9 cellular contexts compared by ENCODE assay signal in the genomic region with DNA sequence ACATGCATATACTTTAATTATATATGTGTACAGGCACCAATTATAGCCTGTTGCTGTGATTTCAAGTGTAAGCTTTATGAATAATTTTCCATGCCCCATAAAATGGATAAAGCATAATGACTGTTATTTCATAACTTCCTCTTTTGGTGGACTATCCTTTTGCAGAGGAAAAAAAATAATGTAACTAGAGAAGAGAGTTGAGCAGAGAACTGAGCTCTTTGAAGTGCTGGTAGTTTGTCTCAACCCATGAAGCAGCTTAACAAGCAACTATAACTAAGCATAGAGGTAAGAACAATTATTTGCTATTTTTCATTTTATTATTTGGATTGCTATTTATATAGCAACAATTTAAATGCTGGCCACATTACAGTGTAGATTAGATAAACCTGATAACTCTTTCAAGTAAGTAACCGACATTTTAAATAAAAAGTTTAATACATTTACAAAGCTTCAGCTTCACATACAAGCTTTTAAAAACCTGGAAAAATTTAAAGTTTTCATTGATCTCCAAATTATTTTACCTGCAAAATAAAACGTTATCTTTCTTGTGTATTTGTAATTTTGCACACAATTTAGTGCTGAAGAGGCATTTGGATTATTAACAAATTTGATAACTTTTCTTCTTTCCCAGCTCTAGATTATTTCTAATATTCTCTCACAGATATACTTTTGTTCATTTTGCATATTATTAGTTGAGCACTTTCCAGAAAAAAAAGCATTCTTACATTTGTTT. TPM values are rescaled to one million over a fixed set of nuclear protein-coding genes. Genes with fewer than 3 reads are reported as not detected.
DNase-seq lines count a peak whose midpoint lies in the region; ATAC-seq and TF ChIP-seq lines count a peak whose summit lies in the region.
"Had no signal": no experiment of that assay in that cellular context is flagged by ENCODE, and none has a peak within 500 bp of the region (broad histone marks: within the 10 kb centered on the region; RNA-seq: fewer than 3 reads in every experiment).

No MANE protein-coding gene starts in this region.

- no peak for DNase-seq in activated T-cell treated with anti-CD3 and anti-CD28 coated beads, Interleukin-2, amount 50 U/mL, for 24 hours
- no peak for DNase-seq in activated T-cell treated with anti-CD3 and anti-CD28 coated beads, Interleukin-2, amount 50 U/mL, for 48 hours
- DNase-seq in activated B cell treated with CpG ODN at 0.5 μM for 24 hours (no peak), stomach (no peak), NCI-H510A treated with DMSO at 0.1 percent for 48 hours (lab: John Stamatoyannopoulos, UW) (no peak), DMS114 treated with DMSO at 0.1 percent for 48 hours (lab: John Stamatoyannopoulos, UW; ENCODE audit: unreplicated experiment) (no peak)
- DNase-seq: HCEC 1CT had no signal

- no peak for TF ChIP-seq EP300 in stomach (IDR thresholded peaks at IDR 0.05)

- H3K27ac ChIP-seq in stomach, result peak overlapping the region in 4 of 5 donors; percentile 57 to 74 (median 66)

- no peaks in the 10 kb centered on the region for H3K9me3 Mint-ChIP-seq in activated T-cell treated with anti-CD3 and anti-CD28 coated beads, Interleukin-2, amount 50 U/mL, for 24 hours
- no peaks in the 10 kb centered on the region for H3K9me3 Mint-ChIP-seq in activated B cell treated with CpG ODN at 0.5 μM for 24 hours

- no peaks in the 10 kb centered on the region for H3K27me3 Mint-ChIP-seq in activated T-cell treated with anti-CD3 and anti-CD28 coated beads, Interleukin-2, amount 50 U/mL, for 24 hours
- no peaks in the 10 kb centered on the region for H3K27me3 Mint-ChIP-seq in activated B cell treated with CpG ODN at 0.5 μM for 24 hours

- H3K4me1 Mint-ChIP-seq in activated T-cell treated with anti-CD3 and anti-CD28 coated beads, Interleukin-2, amount 50 U/mL, for 24 hours (ENCODE audit: low read depth), result peaks cover 56% of the 10 kb centered on the region
- peaks cover 64% of the 10 kb centered on the region for H3K4me1 Mint-ChIP-seq in activated B cell treated with CpG ODN at 0.5 μM for 24 hours

- TF ChIP-seq CTCF in activated B cell treated with CpG ODN at 0.5 μM for 24 hours (IDR thresholded peaks at IDR 0.05) (no peak), stomach (IDR thresholded peaks at IDR 0.05) (no peak)

- peak overlapping the region; percentile 88 for H3K4me3 Mint-ChIP-seq in activated T-cell treated with anti-CD3 and anti-CD28 coated beads, Interleukin-2, amount 50 U/mL, for 24 hours
- peak overlapping the region; percentile 86 for H3K4me3 Mint-ChIP-seq in activated B cell treated with CpG ODN at 0.5 μM for 24 hours

- intact Hi-C loops in activated B cell treated with CpG ODN at 0.5 μM for 24 hours (cut with micrococcal nuclease) (loop anchor here (1.0 to 10.0 kb wide), 5 partner anchors 10 to 860 kb away; partner anchors contain the start of genes MBNL1 and P2RY12), stomach (cut with DNase I; ENCODE audit: low total_unique reads) (no loop called here)

- peaks cover 2% of the 10 kb centered on the region for H3K36me3 Mint-ChIP-seq in activated T-cell treated with anti-CD3 and anti-CD28 coated beads, Interleukin-2, amount 50 U/mL, for 24 hours (ENCODE audit: low read depth)
- H3K36me3 Mint-ChIP-seq in activated B cell treated with CpG ODN at 0.5 μM for 24 hours (ENCODE audit: low read depth), result peaks cover 2% of the 10 kb centered on the region

- H3K9me3 ChIP-seq in stomach, result no peaks in the 10 kb centered on the region

- TF ChIP-seq POLR2A in stomach (IDR thresholded peaks at IDR 0.05), result no peak

- no peaks in the 10 kb centered on the region for H3K27me3 ChIP-seq in stomach

- POLR2A ChIA-PET in activated B cell treated with CpG ODN at 0.5 μM for 24 hours (lab: Charles Lee), result interaction anchor here (0.6 to 8.0 kb wide), 16 partner anchors 11 to 860 kb away, joined by 3 to 150 read pairs (median 6); partner anchors contain the start of genes MBNL1 and P2RY12

- CTCF ChIA-PET in activated B cell treated with CpG ODN at 0.5 μM for 24 hours (lab: Charles Lee), result interaction anchor here (0.9 to 5.1 kb wide), 5 partner anchors 8 to 61 kb away, joined by 3 to 24 read pairs (median 6); partner anchors contain the start of gene MBNL1

- no peaks in the 10 kb centered on the region for H3K36me3 ChIP-seq in stomach

- H3K4me1 ChIP-seq in stomach, result peaks cover 0 to 33% (median 11%) of the 10 kb centered on the region in 4 donors

- peak overlapping the region; percentile 90 for H3K27ac Mint-ChIP-seq in activated T-cell treated with anti-CD3 and anti-CD28 coated beads, Interleukin-2, amount 50 U/mL, for 24 hours
- peak overlapping the region; percentile 90 for H3K27ac Mint-ChIP-seq in activated B cell treated with CpG ODN at 0.5 μM for 24 hours

- ATAC-seq in HG03469 (IDR thresholded peaks at IDR 0.05; ENCODE audit: unreplicated experiment) (peak; percentile 25), activated B cell treated with CpG ODN at 0.5 μM for 24 hours (ENCODE audit: low read depth) (peak; percentile 66), HG03108 (IDR thresholded peaks at IDR 0.05; ENCODE audit: unreplicated experiment) (no peak)

- 39 to 47% (median 43%) methylated on average over 2 of the region's 2 CpGs for WGBS in stomach, 5 donors

- H3K4me3 ChIP-seq in stomach, result peak overlapping the region in 2 of 4 donors; percentile 9 to 18

RNA-seq across cellular contexts. Expression of gene MBNL1, which starts 24.4 kb away (rescaled TPM):
- total RNA-seq in activated B cell treated with CpG ODN at 0.5 μM for 24 hours (489 and 561 TPM in 2 replicates), stomach (100 to 1,000 TPM in 4 of 5 donors, 10 to 100 TPM in 1; 95.0 to 379 (median 325) TPM)
- polyA plus RNA-seq in stomach, result 10 to 100 TPM; 25.7 to 39.3 (median 29.2) TPM
